ENCODE assay signal across 11 cellular contexts in genomic region chr22:26430600-26430999, GRCh38. TPM values are rescaled to one million over a fixed set of nuclear protein-coding genes. Genes with fewer than 3 reads are reported as not detected.
DNase-seq lines count a peak whose midpoint lies in the region; ATAC-seq and TF ChIP-seq lines count a peak whose summit lies in the region.
"Had no signal": no experiment of that assay in that cellular context is flagged by ENCODE, and none has a peak within 500 bp of the region (broad histone marks: within the 10 kb centered on the region; RNA-seq: fewer than 3 reads in every experiment).

No MANE protein-coding gene starts in this region.

- H3K9me3 Mint-ChIP-seq in brain = no peaks in the 10 kb centered on the region
- peaks cover 3% of the 10 kb centered on the region for H3K9me3 Mint-ChIP-seq in nephron progenitor cell

- H3K27me3 Mint-ChIP-seq in brain (peaks cover 34% of the 10 kb centered on the region), nephron progenitor cell (ENCODE audit: low read depth, poor library complexity) (peaks cover 48% of the 10 kb centered on the region)

- peaks cover 43% of the 10 kb centered on the region for H3K4me1 Mint-ChIP-seq in brain
- H3K4me1 Mint-ChIP-seq in nephron progenitor cell = peaks cover 31% of the 10 kb centered on the region

- H3K36me3 Mint-ChIP-seq in brain (peaks cover 20% of the 10 kb centered on the region), nephron progenitor cell (ENCODE audit: low read depth) (no peaks in the 10 kb centered on the region)

- TF ChIP-seq CTCF in MM.1S (IDR thresholded peaks at IDR 0.05; ENCODE audit: low read length) (no peak), brain (conservative IDR thresholded peaks at IDR 0.05) (no peak), nephron progenitor cell (IDR thresholded peaks at IDR 0.05) (no peak), left lung (IDR thresholded peaks at IDR 0.05) (no peak)

- no peaks in the 10 kb centered on the region for H4K20me1 ChIP-seq in MM.1S (ENCODE audit: insufficient read depth, low read length)

- peaks cover 41% of the 10 kb centered on the region for H3K79me2 ChIP-seq in MM.1S (ENCODE audit: low read length)

- H3K4me1 ChIP-seq in MM.1S (ENCODE audit: low read length) = peaks cover 42% of the 10 kb centered on the region
- peaks cover 0 to 34% of the 10 kb centered on the region in 2 donors for H3K4me1 ChIP-seq in left lung

- H3K9me2 ChIP-seq in MM.1S (replicated peaks; ENCODE audit: insufficient read depth, low read length) = no peaks in the 10 kb centered on the region

- H3K4me3 Mint-ChIP-seq in brain (peak overlapping the region; percentile 78 to 88 (median 83)), nephron progenitor cell (peak overlapping the region; percentile 87)

- H3K9ac ChIP-seq in MM.1S (ENCODE audit: low read length) = peak overlapping the region; percentile 58; the same call in 1 of the 2 replicates

- peaks cover 31% of the 10 kb centered on the region for H3F3A ChIP-seq in MM.1S (ENCODE audit: insufficient read depth, low read length)

- H3K27ac Mint-ChIP-seq in brain (peak overlapping the region; percentile 21 to 80 (median 72)), nephron progenitor cell (no peak overlapping the region)

- no peaks in the 10 kb centered on the region for H3K27me3 ChIP-seq in MM.1S (replicated peaks; ENCODE audit: insufficient read depth, low read length)
- no peaks in the 10 kb centered on the region for H3K27me3 ChIP-seq in left lung

- ATAC-seq in left lung (no peak), HG02885 (IDR thresholded peaks at IDR 0.05; ENCODE audit: poor library complexity, unreplicated experiment) (no peak)

- H3K9me3 ChIP-seq in MM.1S (replicated peaks; ENCODE audit: insufficient read depth, low read length) = no peaks in the 10 kb centered on the region
- no peaks in the 10 kb centered on the region for H3K9me3 ChIP-seq in left lung

- H3K4me3 ChIP-seq in GM08714 (ENCODE audit: low read length) = peak overlapping the region; percentile 61; the same call in 1 of the 2 replicates
- peak overlapping the region; percentile 72 for H3K4me3 ChIP-seq in MM.1S (ENCODE audit: low read length)
- H3K4me3 ChIP-seq in left lung = no peak overlapping the region

- H3K36me3 ChIP-seq in MM.1S (replicated peaks; ENCODE audit: insufficient read depth, low read length) = no peaks in the 10 kb centered on the region
- peaks cover 0 to 9% of the 10 kb centered on the region in 2 donors for H3K36me3 ChIP-seq in left lung

- peak overlapping the region; percentile 98 for H3K4me2 ChIP-seq in MM.1S (ENCODE audit: low read depth, low read length)

- DNase-seq in MM.1S = no peak
- no peak for DNase-seq in nephron progenitor cell
- DNase-seq in NCI-H146 (lab: John Stamatoyannopoulos, UW) = no peak
- no peak for DNase-seq in left lung
- DNase-seq: cerebellar nuclear complex, kidney, NCI-H1436, nucleus accumbens had no signal

- intact Hi-C loops in left lung (cut with DNase I) = no loop called here

- H3K27ac ChIP-seq in MM.1S (ENCODE audit: low read length) (peak overlapping the region; percentile 35; the same call in 1 of the 2 replicates), left lung (no peak overlapping the region)

- H2AFZ ChIP-seq in MM.1S (ENCODE audit: low read length) = no peak overlapping the region

RNA-seq across cellular contexts. Expression of gene ASPHD2, which starts 1.5 kb away (rescaled TPM):
- 8.0 TPM for polyA plus RNA-seq in brain (ENCODE audit: insufficient read depth, low read depth, low replicate concordance)
- 1 to 10 TPM; 1.3 to 2.1 TPM for total RNA-seq in left lung

RNA-seq across cellular contexts. Expression of gene HPS4, which starts 53.0 kb away (rescaled TPM):
- polyA plus RNA-seq in brain (ENCODE audit: insufficient read depth, low read depth, low replicate concordance) = 25.0 TPM
- 10 to 100 TPM; 25.4 to 30.1 TPM for total RNA-seq in left lung

RNA-seq across cellular contexts. Expression of gene SRRD, which starts 53.1 kb away (rescaled TPM):
- polyA plus RNA-seq in brain (ENCODE audit: insufficient read depth, low read depth, low replicate concordance) = 17.2 TPM
- 10 to 100 TPM; 18.5 to 19.2 TPM for total RNA-seq in left lung

Comparison
In these comparisons a context has a peak if more than half of its experiments do, and no peak if none do; other contexts are left out.
1. H3K4me3 ChIP-seq: peak in GM08714 (single experiment) and MM.1S (single experiment); none in left lung (0 of 2).